In the genomic region with DNA sequence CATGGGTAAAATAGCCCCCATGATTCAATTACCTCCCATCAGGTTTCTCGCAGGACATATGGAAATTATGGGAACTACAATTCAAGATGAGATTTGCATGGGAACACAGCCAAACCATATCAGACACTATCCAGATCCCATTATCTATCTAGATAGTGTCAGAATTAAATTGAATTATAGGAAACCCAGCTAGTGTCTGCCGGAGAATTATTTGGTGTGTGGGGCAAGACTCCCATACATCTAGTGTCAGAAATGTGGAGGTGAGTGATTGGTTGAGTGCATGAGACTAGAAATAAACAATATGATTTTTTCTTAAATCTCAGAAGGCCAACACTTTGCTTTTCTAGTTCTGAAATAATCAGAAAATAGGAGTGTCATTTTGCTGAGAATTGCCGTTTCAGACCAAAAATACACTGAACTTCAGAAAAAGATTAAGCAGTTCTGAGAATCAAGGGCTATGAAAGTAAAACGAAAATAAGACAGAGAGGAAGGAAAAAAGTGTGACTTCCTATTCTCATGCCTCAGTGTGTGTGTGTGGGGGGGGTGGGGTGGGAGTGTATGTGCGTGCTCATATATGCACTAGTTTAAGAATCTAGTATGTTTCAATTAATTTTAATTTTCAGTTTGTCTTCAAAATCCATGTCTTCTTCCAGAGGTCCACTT, we compare ENCODE assay signal across 13 cellular contexts. TPM values are rescaled to one million over a fixed set of nuclear protein-coding genes. Genes with fewer than 3 reads are reported as not detected.
A peak's percentile ranks its signal among the peaks of the same experiment; 100 is the strongest.
DNase-seq lines count a peak whose midpoint lies in the region; ATAC-seq and TF ChIP-seq lines count a peak whose summit lies in the region.
"Had no signal": no experiment of that assay in that cellular context is flagged by ENCODE, and none has a peak within 500 bp of the region (broad histone marks: within the 10 kb centered on the region; RNA-seq: fewer than 3 reads in every experiment).

No MANE protein-coding gene starts in this region.

- TF ChIP-seq CTCF in nephron progenitor cell (IDR thresholded peaks at IDR 0.05), result no peak

- DNase-seq in activated T-cell treated with anti-CD3 and anti-CD28 coated beads, Interleukin-2, amount 50 U/mL, for 72 hours, result no peak
- no peak for DNase-seq in activated T-cell treated with anti-CD3 and anti-CD28 coated beads, Interleukin-2, amount 50 U/mL, for 48 hours
- DNase-seq in stimulated activated naive CD8-positive, alpha-beta T cell treated with anti-CD3 and anti-CD28 coated beads, Interleukin-15, amount 100 ng/mL, for 72 hours, result no peak
- DNase-seq in nephron progenitor cell, result no peak
- no peak for DNase-seq in HPDE6-E6E7 (ENCODE audit: extremely low spot score)
- no peak for DNase-seq in HUDEP-2 (lab: John Stamatoyannopoulos, UW; ENCODE audit: unreplicated experiment in 76 of 76)
- DNase-seq: brain microvascular endothelial cell, upper lobe of right lung had no signal

- no peaks in the 10 kb centered on the region for H3K27me3 Mint-ChIP-seq in activated T-cell treated with anti-CD3 and anti-CD28 coated beads, Interleukin-2, amount 50 U/mL, for 72 hours (ENCODE audit: low read depth)
- H3K27me3 Mint-ChIP-seq in T-helper 1 cell treated with Interleukin-12 subunit alpha and Interleukin-12 subunit beta and Interleukin-4 antibody, amounts not matched to agents 30 μg/mL and 1 μg/mL, for 36 hours (ENCODE audit: low read depth), result peaks cover 3% of the 10 kb centered on the region
- H3K27me3 Mint-ChIP-seq in stimulated activated naive CD8-positive, alpha-beta T cell treated with anti-CD3 and anti-CD28 coated beads, Interleukin-15, amount 100 ng/mL, for 72 hours, result no peaks in the 10 kb centered on the region
- peaks cover 4% of the 10 kb centered on the region for H3K27me3 Mint-ChIP-seq in nephron progenitor cell (ENCODE audit: low read depth, poor library complexity)

- peak; percentile 61 to 73 for ATAC-seq in activated T-cell treated with anti-CD3 and anti-CD28 coated beads, Interleukin-2, amount 50 U/mL, for 72 hours (replicated peaks in 1 of 2)
- ATAC-seq in HG02588 (IDR thresholded peaks at IDR 0.05; ENCODE audit: unreplicated experiment), result peak; percentile 58
- peak; percentile 83 for ATAC-seq in stimulated activated naive CD8-positive, alpha-beta T cell treated with anti-CD3 and anti-CD28 coated beads, Interleukin-15, amount 100 ng/mL, for 72 hours
- ATAC-seq: upper lobe of right lung had no signal

- H3K4me1 Mint-ChIP-seq in activated T-cell treated with anti-CD3 and anti-CD28 coated beads, Interleukin-2, amount 50 U/mL, for 72 hours (ENCODE audit: low read depth), result peaks cover 26% of the 10 kb centered on the region
- peaks cover 36% of the 10 kb centered on the region for H3K4me1 Mint-ChIP-seq in T-helper 1 cell treated with Interleukin-12 subunit alpha and Interleukin-12 subunit beta and Interleukin-4 antibody, amounts not matched to agents 30 μg/mL and 1 μg/mL, for 36 hours (ENCODE audit: low read depth)
- H3K4me1 Mint-ChIP-seq in stimulated activated naive CD8-positive, alpha-beta T cell treated with anti-CD3 and anti-CD28 coated beads, Interleukin-15, amount 100 ng/mL, for 72 hours, result peaks cover 38% of the 10 kb centered on the region
- H3K4me1 Mint-ChIP-seq in nephron progenitor cell, result no peaks in the 10 kb centered on the region

- H3K27ac Mint-ChIP-seq in activated T-cell treated with anti-CD3 and anti-CD28 coated beads, Interleukin-2, amount 50 U/mL, for 72 hours, result peak overlapping the region; percentile 81
- H3K27ac Mint-ChIP-seq in T-helper 1 cell treated with Interleukin-12 subunit alpha and Interleukin-12 subunit beta and Interleukin-4 antibody, amounts not matched to agents 30 μg/mL and 1 μg/mL, for 36 hours, result peak overlapping the region; percentile 32
- H3K27ac Mint-ChIP-seq in stimulated activated naive CD8-positive, alpha-beta T cell treated with anti-CD3 and anti-CD28 coated beads, Interleukin-15, amount 100 ng/mL, for 72 hours, result peak overlapping the region; percentile 71 to 90
- H3K27ac Mint-ChIP-seq in nephron progenitor cell, result no peak overlapping the region

- H3K4me3 Mint-ChIP-seq in activated T-cell treated with anti-CD3 and anti-CD28 coated beads, Interleukin-2, amount 50 U/mL, for 72 hours, result peak overlapping the region; percentile 50 to 59
- H3K4me3 Mint-ChIP-seq in T-helper 1 cell treated with Interleukin-12 subunit alpha and Interleukin-12 subunit beta and Interleukin-4 antibody, amounts not matched to agents 30 μg/mL and 1 μg/mL, for 36 hours, result peak overlapping the region; percentile 46
- peak overlapping the region; percentile 63 to 72 for H3K4me3 Mint-ChIP-seq in stimulated activated naive CD8-positive, alpha-beta T cell treated with anti-CD3 and anti-CD28 coated beads, Interleukin-15, amount 100 ng/mL, for 72 hours
- no peak overlapping the region for H3K4me3 Mint-ChIP-seq in nephron progenitor cell
- H3K4me3 Mint-ChIP-seq: mesothelial cell of epicardium had no signal

- peaks cover 1 to 2% of the 10 kb centered on the region in 2 donors for H3K9me3 Mint-ChIP-seq in activated T-cell treated with anti-CD3 and anti-CD28 coated beads, Interleukin-2, amount 50 U/mL, for 72 hours
- peaks cover 20% of the 10 kb centered on the region for H3K9me3 Mint-ChIP-seq in T-helper 1 cell treated with Interleukin-12 subunit alpha and Interleukin-12 subunit beta and Interleukin-4 antibody, amounts not matched to agents 30 μg/mL and 1 μg/mL, for 36 hours
- peaks cover 0 to 12% of the 10 kb centered on the region in 2 donors for H3K9me3 Mint-ChIP-seq in stimulated activated naive CD8-positive, alpha-beta T cell treated with anti-CD3 and anti-CD28 coated beads, Interleukin-15, amount 100 ng/mL, for 72 hours
- H3K9me3 Mint-ChIP-seq in nephron progenitor cell, result no peaks in the 10 kb centered on the region
- H3K9me3 Mint-ChIP-seq: mesothelial cell of epicardium had no signal

- no peaks in the 10 kb centered on the region for H3K36me3 Mint-ChIP-seq in activated T-cell treated with anti-CD3 and anti-CD28 coated beads, Interleukin-2, amount 50 U/mL, for 72 hours (ENCODE audit: insufficient read depth in 2 of 2)
- peaks cover 11% of the 10 kb centered on the region for H3K36me3 Mint-ChIP-seq in T-helper 1 cell treated with Interleukin-12 subunit alpha and Interleukin-12 subunit beta and Interleukin-4 antibody, amounts not matched to agents 30 μg/mL and 1 μg/mL, for 36 hours (ENCODE audit: low read depth)
- no peaks in the 10 kb centered on the region for H3K36me3 Mint-ChIP-seq in nephron progenitor cell (ENCODE audit: low read depth)
- H3K36me3 Mint-ChIP-seq: mesothelial cell of epicardium had no signal

RNA-seq across cellular contexts. Expression of gene CASP12, which starts 21.3 kb away (rescaled TPM):
- under 1 TPM in 1 of 2 donors, not detected in 1; 0.31 TPM for total RNA-seq in activated T-cell treated with anti-CD3 and anti-CD28 coated beads, Interleukin-2, amount 50 U/mL, for 72 hours
- total RNA-seq: HT1080, mesothelial cell of epicardium, NCI-H460 had no signal
